Comparison of ENCODE assay signal across 9 cellular contexts in the genomic region with DNA sequence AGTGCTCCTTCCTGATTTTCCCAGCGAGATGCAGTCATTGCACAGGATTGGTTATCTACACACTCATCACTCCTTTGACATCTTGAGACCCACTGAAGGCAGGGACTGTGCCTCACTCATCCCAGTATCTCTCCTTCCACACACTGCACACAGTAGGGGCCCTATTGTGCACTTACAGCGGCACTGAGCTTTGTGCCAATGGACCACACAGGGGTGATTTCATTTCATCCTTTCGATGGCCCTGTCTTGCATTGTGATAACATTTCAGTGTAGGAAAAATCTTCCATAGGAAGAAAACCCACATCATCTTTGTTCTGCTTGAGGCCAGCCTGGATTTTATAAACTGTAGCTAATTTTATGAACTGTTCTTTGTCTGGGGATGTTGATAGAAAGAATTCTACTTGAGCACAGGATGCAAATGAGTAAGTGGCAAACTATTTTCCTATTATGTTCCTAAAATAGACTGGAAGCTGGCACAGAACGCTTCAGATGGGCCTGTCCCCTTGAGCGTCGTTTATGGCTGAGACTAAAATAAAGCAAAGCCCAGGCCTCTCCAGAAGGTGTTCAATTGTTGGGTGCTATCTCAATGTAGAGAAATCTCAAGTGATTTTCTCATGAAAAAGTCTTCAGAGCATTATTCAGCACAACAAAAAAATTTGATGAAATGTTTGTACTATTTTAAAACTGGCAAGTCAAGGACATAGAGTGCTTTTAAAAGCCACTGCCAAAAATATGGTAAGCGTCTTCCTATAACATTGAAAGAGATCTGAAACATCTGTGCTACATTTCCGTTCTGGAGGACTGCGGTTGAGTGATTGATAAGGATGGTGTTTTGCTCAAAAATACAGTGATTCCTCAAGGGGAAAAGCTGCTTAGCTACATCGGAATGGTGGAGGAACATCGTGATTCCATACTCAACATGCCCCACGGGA. TPM values are rescaled to one million over a fixed set of nuclear protein-coding genes. Genes with fewer than 3 reads are reported as not detected.
DNase-seq lines count a peak whose midpoint lies in the region; ATAC-seq and TF ChIP-seq lines count a peak whose summit lies in the region.
"Had no signal": no experiment of that assay in that cellular context is flagged by ENCODE, and none has a peak within 500 bp of the region (broad histone marks: within the 10 kb centered on the region; RNA-seq: fewer than 3 reads in every experiment).

No MANE protein-coding gene starts in this region.

- DNase-seq in EH (ENCODE audit: low read depth) (peak; percentile 93), fibroblast of the aortic adventitia (ENCODE audit: low read depth) (peak; percentile 91), pulmonary artery endothelial cell (ENCODE audit: low read depth, low spot score) (peak; percentile 75), nephron progenitor cell (no peak), NCI-H345 (lab: John Stamatoyannopoulos, UW) (no peak), NCI-H446 treated with DMSO at 0.1 percent for 48 hours (lab: John Stamatoyannopoulos, UW) (no peak)
- DNase-seq: activated naive CD4-positive, alpha-beta T cell treated with Interleukin-2 at 50 U/mL for 16 hours had no signal

- H3K27me3 Mint-ChIP-seq in nephron progenitor cell (ENCODE audit: low read depth, poor library complexity): peaks cover 21% of the 10 kb centered on the region

- ATAC-seq in SK-N-SH treated with all-trans-retinoic acid at 6 μM for 48 hours (peak; percentile 85), HG03378 (IDR thresholded peaks at IDR 0.05; ENCODE audit: unreplicated experiment) (no peak)

- peaks cover 3% of the 10 kb centered on the region for H3K4me1 Mint-ChIP-seq in nephron progenitor cell

- peaks cover 4% of the 10 kb centered on the region for H3K9me3 Mint-ChIP-seq in nephron progenitor cell

- no peak overlapping the region for H3K4me3 Mint-ChIP-seq in nephron progenitor cell

- no peak for TF ChIP-seq CTCF in fibroblast of the aortic adventitia (IDR thresholded peaks at IDR 0.05; ENCODE audit: insufficient read depth, low read length)
- TF ChIP-seq CTCF in nephron progenitor cell (IDR thresholded peaks at IDR 0.05): no peak

- H3K36me3 Mint-ChIP-seq in nephron progenitor cell (ENCODE audit: low read depth): no peaks in the 10 kb centered on the region

- H3K27ac Mint-ChIP-seq in nephron progenitor cell: no peak overlapping the region

- no peak overlapping the region for H3K4me3 ChIP-seq in fibroblast of the aortic adventitia (ENCODE audit: low read depth, low read length)

TF ChIP-seq in SK-N-SH treated with all-trans-retinoic acid at 6 μM for 48 hours, 23 proteins besides CTCF, POLR2A, EP300 and RAD21:
- TF ChIP-seq ISL1 (CRISPR knock-in tag; IDR thresholded peaks at IDR 0.05) (peak; percentile 55), ZNF70 (CRISPR knock-in tag; IDR thresholded peaks at IDR 0.05) (no peak)
- TF ChIP-seq, protein P1, sequence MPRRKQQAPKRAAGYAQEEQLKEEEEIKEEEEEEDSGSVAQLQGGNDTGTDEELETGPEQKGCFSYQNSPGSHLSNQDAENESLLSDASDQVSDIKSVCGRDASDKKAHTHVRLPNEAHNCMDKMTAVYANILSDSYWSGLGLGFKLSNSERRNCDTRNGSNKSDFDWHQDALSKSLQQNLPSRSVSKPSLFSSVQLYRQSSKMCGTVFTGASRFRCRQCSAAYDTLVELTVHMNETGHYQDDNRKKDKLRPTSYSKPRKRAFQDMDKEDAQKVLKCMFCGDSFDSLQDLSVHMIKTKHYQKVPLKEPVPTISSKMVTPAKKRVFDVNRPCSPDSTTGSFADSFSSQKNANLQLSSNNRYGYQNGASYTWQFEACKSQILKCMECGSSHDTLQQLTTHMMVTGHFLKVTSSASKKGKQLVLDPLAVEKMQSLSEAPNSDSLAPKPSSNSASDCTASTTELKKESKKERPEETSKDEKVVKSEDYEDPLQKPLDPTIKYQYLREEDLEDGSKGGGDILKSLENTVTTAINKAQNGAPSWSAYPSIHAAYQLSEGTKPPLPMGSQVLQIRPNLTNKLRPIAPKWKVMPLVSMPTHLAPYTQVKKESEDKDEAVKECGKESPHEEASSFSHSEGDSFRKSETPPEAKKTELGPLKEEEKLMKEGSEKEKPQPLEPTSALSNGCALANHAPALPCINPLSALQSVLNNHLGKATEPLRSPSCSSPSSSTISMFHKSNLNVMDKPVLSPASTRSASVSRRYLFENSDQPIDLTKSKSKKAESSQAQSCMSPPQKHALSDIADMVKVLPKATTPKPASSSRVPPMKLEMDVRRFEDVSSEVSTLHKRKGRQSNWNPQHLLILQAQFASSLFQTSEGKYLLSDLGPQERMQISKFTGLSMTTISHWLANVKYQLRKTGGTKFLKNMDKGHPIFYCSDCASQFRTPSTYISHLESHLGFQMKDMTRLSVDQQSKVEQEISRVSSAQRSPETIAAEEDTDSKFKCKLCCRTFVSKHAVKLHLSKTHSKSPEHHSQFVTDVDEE (CRISPR knock-in tag; IDR thresholded peaks at IDR 0.05): no peak

RNA-seq across cellular contexts. Expression of a gene that starts 10.7 kb away (rescaled TPM):
- 29.2 and 49.0 TPM in 2 replicates for total RNA-seq in fibroblast of the aortic adventitia (ENCODE audit: low replicate concordance)
- total RNA-seq in pulmonary artery endothelial cell: 127 and 152 TPM in 2 replicates

RNA-seq across cellular contexts. Expression of a gene that starts 26.1 kb away (rescaled TPM):
- total RNA-seq in fibroblast of the aortic adventitia (ENCODE audit: low replicate concordance): 0.54 and 3.5 TPM in 2 replicates
- 1.6 and 1.9 TPM in 2 replicates for total RNA-seq in pulmonary artery endothelial cell

RNA-seq across cellular contexts. Expression of a gene that starts 50.3 kb away (rescaled TPM):
- total RNA-seq in fibroblast of the aortic adventitia (ENCODE audit: low replicate concordance) (not detected in 2 replicates), pulmonary artery endothelial cell (not detected in 2 replicates)

Comparison
In these comparisons a context has a peak if more than half of its experiments do, and no peak if none do; other contexts are left out.
1. DNase-seq: peak in EH (single experiment), fibroblast of the aortic adventitia (single experiment) and pulmonary artery endothelial cell (single experiment); none in nephron progenitor cell (single experiment), NCI-H345 (single experiment) and NCI-H446 treated with DMSO at 0.1 percent for 48 hours (single experiment).